In the genomic region with DNA sequence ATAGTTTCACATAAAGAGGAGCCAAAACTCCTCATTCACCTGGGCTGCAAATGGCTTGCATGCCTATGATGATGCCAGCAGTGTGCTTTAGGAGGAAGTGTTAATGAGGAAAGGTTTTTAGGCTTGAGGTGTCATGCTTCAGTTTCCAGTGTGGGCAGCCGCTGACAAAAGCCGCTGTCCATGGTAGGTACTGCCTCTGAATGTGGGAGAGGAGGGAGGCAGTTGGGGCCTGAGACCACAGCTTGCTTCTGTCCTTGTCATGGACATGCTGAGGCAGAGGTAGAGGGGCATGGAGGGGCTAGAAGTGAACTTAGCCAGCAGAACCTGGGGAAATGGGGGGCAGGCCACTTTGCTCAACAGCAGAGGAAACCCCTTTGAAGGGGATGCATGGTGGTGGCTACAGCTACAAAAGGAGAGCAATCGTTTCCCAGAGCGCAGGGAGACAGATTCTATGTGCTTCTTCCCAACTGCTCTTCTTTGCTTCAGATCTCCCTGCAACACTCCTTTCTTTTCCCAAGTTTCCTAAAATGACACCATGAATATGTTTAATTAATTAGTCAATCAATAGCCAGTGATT, we compare ENCODE assay signal across 1 cellular context.
TF ChIP-seq lines count a peak whose summit lies in the region.

No MANE protein-coding gene starts in this region.

TF ChIP-seq in Ishikawa, 13 proteins besides CTCF, POLR2A, EP300 and RAD21 (continued from another document):
- TF ChIP-seq REST (IDR thresholded peaks at IDR 0.05; ENCODE audit: low read depth), result peak; percentile 93
- no peak for TF ChIP-seq FOXM1 (IDR thresholded peaks at IDR 0.05; ENCODE audit: borderline replicate concordance, low read depth)
- no peak for TF ChIP-seq NFIC (IDR thresholded peaks at IDR 0.05)
- TF ChIP-seq TAF1 (IDR thresholded peaks at IDR 0.05; ENCODE audit: low read depth), result no peak
